Comparison of ENCODE assay signal across 19 cellular contexts in the genomic region with DNA sequence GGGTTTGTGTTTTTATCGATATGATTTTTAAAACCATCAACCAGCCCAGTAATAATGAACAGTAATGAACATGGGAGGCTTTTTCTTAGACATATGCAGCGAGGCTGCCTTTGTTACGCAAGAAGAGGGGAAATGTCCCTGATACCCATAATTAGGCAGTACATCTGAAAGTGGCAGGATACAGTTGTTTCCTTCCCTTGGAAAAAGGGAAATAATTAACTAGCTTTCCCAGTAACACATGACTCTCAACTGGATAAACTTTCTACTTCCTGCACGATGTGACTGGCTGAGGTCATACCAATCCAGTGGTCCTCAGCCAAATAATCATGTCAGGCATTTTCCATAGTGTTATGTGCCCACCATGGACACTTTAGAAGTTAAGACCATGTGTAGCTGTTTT.
DNase-seq lines count a peak whose midpoint lies in the region; ATAC-seq and TF ChIP-seq lines count a peak whose summit lies in the region.
"Had no signal": no experiment of that assay in that cellular context is flagged by ENCODE, and none has a peak within 500 bp of the region (broad histone marks: within the 10 kb centered on the region; RNA-seq: fewer than 3 reads in every experiment).

No MANE protein-coding gene starts in this region.

- CTCF ChIA-PET in IMR-90 (lab: Yijun Ruan, JAX), result no interaction called here
- CTCF ChIA-PET in activated naive CD4-positive, alpha-beta T cell treated with anti-CD3 and anti-CD28 coated beads for 36 hours (lab: Charles Lee), result no interaction called here

- no peak for TF ChIP-seq EP300 in gastroesophageal sphincter (IDR thresholded peaks at IDR 0.05)

- H3K4me3 ChIP-seq in IMR-90 (ENCODE audit: insufficient read depth, low read depth, low read length), result no peak overlapping the region
- H3K4me3 ChIP-seq in gastroesophageal sphincter, result no peak overlapping the region
- H3K4me3 ChIP-seq: GM23338, Peyer's patch, SJCRH30 had no signal

- TF ChIP-seq CTCF in IMR-90 (conservative IDR thresholded peaks at IDR 0.05; ENCODE audit: low read depth, low read length), result no peak
- TF ChIP-seq CTCF in gastroesophageal sphincter (IDR thresholded peaks at IDR 0.05), result no peak

- no peak overlapping the region for H2BK15ac ChIP-seq in IMR-90 (ENCODE audit: low read depth, low read length)

- H3K4me1 ChIP-seq in IMR-90 (ENCODE audit: control insufficient read depth, insufficient read depth, low read length) (no peaks in the 10 kb centered on the region), gastroesophageal sphincter (no peaks in the 10 kb centered on the region)
- H3K4me1 ChIP-seq: Peyer's patch, SJCRH30 had no signal

- no peaks in the 10 kb centered on the region for H4K20me1 ChIP-seq in IMR-90 (ENCODE audit: insufficient read depth, low read length)

- intact Hi-C loops in IMR-90 (cut with micrococcal nuclease), result no loop called here
- intact Hi-C loops in activated naive CD4-positive, alpha-beta T cell treated with anti-CD3 and anti-CD28 coated beads for 36 hours (cut with micrococcal nuclease), result no loop called here

- TF ChIP-seq POLR2A in IMR-90 (IDR thresholded peaks at IDR 0.05; ENCODE audit: low read depth, low read length) (no peak), gastroesophageal sphincter (IDR thresholded peaks at IDR 0.05) (no peak)

- dilution Hi-C loops in IMR-90 (cut with HindIII; ENCODE audit: low sequenced_read_pairs, unreplicated experiment), result no loop called here

- H3K36me3 ChIP-seq in IMR-90 (ENCODE audit: control insufficient read depth, insufficient read depth, low read length) (no peaks in the 10 kb centered on the region), gastroesophageal sphincter (no peaks in the 10 kb centered on the region)
- H3K36me3 ChIP-seq: Peyer's patch, SJCRH30 had no signal

- no peaks in the 10 kb centered on the region for H3K79me1 ChIP-seq in IMR-90 (ENCODE audit: low read depth in 1 of 2, low read length in 2 of 2)

- H3K9me3 Mint-ChIP-seq in activated naive CD4-positive, alpha-beta T cell treated with anti-CD3 and anti-CD28 coated beads for 36 hours, result no peaks in the 10 kb centered on the region
- H3K9me3 Mint-ChIP-seq: GM23338 had no signal

- H3K27ac ChIP-seq in IMR-90 (ENCODE audit: insufficient read depth, low read length), result no peak overlapping the region
- H3K27ac ChIP-seq in gastroesophageal sphincter, result no peak overlapping the region
- H3K27ac ChIP-seq: Peyer's patch, SJCRH30 had no signal

- no peaks in the 10 kb centered on the region for H3K9me3 ChIP-seq in IMR-90 (ENCODE audit: control insufficient read depth, insufficient read depth, low read length)
- no peaks in the 10 kb centered on the region for H3K9me3 ChIP-seq in gastroesophageal sphincter
- H3K9me3 ChIP-seq: Peyer's patch, SJCRH30 had no signal

- no peak for DNase-seq in IMR-90
- DNase-seq in UCSD-AML1 (lab: John Stamatoyannopoulos, UW; ENCODE audit: unreplicated experiment), result peak; percentile 9
- peak; percentile 1 to 68 for DNase-seq in lung microvascular endothelial cell (ENCODE audit: low read depth in 2 of 2)
- DNase-seq in OCI-M1 (lab: John Stamatoyannopoulos, UW), result no peak
- no peak for DNase-seq in activated naive CD4-positive, alpha-beta T cell treated with anti-CD3 and anti-CD28 coated beads for 36 hours
- DNase-seq: CD4-positive, CD25-positive, alpha-beta regulatory T cell; DMS 273 treated with DMSO at 0.1 percent for 48 hours; NCI-H1105; NCI-H146; NCI-H2029; NCI-H226; NCI-H524; NCI-H82; Peyer's patch; SJCRH30 had no signal

- H3K36me3 Mint-ChIP-seq in activated naive CD4-positive, alpha-beta T cell treated with anti-CD3 and anti-CD28 coated beads for 36 hours (ENCODE audit: low read depth), result no peaks in the 10 kb centered on the region
- H3K36me3 Mint-ChIP-seq: CD4-positive, CD25-positive, alpha-beta regulatory T cell had no signal

- no peak for TF ChIP-seq RAD21 in IMR-90 (IDR thresholded peaks at IDR 0.05; ENCODE audit: low read length)

- in situ Hi-C loops in IMR-90 (cut with MboI; ENCODE audit: low sequenced_read_pairs), result loop anchor here (10.0 kb wide), 1 partner anchor 60 kb away; no protein-coding TSS in a partner anchor

- no TSS peak for BruUV-seq in IMR-90 (replicated peaks; lab: Mats Ljungman, UMichigan)

- H3K18ac ChIP-seq in IMR-90 (ENCODE audit: low read depth, low read length), result no peak overlapping the region

- no peak overlapping the region for H4K5ac ChIP-seq in IMR-90 (ENCODE audit: low read depth, low read length)

- H3K14ac ChIP-seq in IMR-90 (replicated peaks; ENCODE audit: low read depth, low read length), result no peak overlapping the region

- no peak overlapping the region for H2AFZ ChIP-seq in IMR-90 (replicated peaks; ENCODE audit: low read length, poor library complexity)
- H2AFZ ChIP-seq: GM23338 had no signal

- no peak overlapping the region for H2BK120ac ChIP-seq in IMR-90 (ENCODE audit: low read depth, low read length)

- H3K27me3 Mint-ChIP-seq in activated naive CD4-positive, alpha-beta T cell treated with anti-CD3 and anti-CD28 coated beads for 36 hours (ENCODE audit: low read depth), result no peaks in the 10 kb centered on the region
- H3K27me3 Mint-ChIP-seq: CD4-positive, CD25-positive, alpha-beta regulatory T cell had no signal

- H3K56ac ChIP-seq in IMR-90 (ENCODE audit: extremely low read depth, insufficient read depth, low read length), result no peak overlapping the region

- no peak overlapping the region for H3K4me2 ChIP-seq in IMR-90 (ENCODE audit: low read depth, low read length)
- H3K4me2 ChIP-seq: GM23338 had no signal

- H3K9me1 ChIP-seq in IMR-90 (ENCODE audit: insufficient read depth, low read length), result no peaks in the 10 kb centered on the region

- no peak overlapping the region for H4K91ac ChIP-seq in IMR-90 (ENCODE audit: insufficient read depth, low read depth, low read length)

- no peak overlapping the region for H2AK9ac ChIP-seq in IMR-90 (replicated peaks; ENCODE audit: low read depth, low read length, poor library complexity)

- POLR2A ChIA-PET in IMR-90 (lab: Charles Lee; ENCODE audit: unreplicated experiment), result no interaction called here

- H3K27me3 ChIP-seq in IMR-90 (ENCODE audit: control insufficient read depth, insufficient read depth, low read length) (no peaks in the 10 kb centered on the region), gastroesophageal sphincter (no peaks in the 10 kb centered on the region)
- H3K27me3 ChIP-seq: Peyer's patch, SJCRH30 had no signal

- no peak overlapping the region for H2BK5ac ChIP-seq in IMR-90 (ENCODE audit: low read depth, low read length, poor library complexity, severe bottlenecking)

- no peak overlapping the region for H3K9ac ChIP-seq in IMR-90 (ENCODE audit: low read depth, low read length)

- no peak for ATAC-seq in IMR-90 (ENCODE audit: low read depth)
- peak; percentile 43 for ATAC-seq in gastroesophageal sphincter
- no peak for ATAC-seq in HG03280 (IDR thresholded peaks at IDR 0.05; ENCODE audit: unreplicated experiment)
- ATAC-seq: GM23338, HCT116 had no signal

- H3K23ac ChIP-seq in IMR-90 (ENCODE audit: low read depth, low read length), result no peak overlapping the region

- no peaks in the 10 kb centered on the region for H3K4me1 Mint-ChIP-seq in activated naive CD4-positive, alpha-beta T cell treated with anti-CD3 and anti-CD28 coated beads for 36 hours (ENCODE audit: low read depth)
- H3K4me1 Mint-ChIP-seq: CD4-positive, CD25-positive, alpha-beta regulatory T cell had no signal

- no CpG with 5 or more reads among the region's 4 CpGs for WGBS in IMR-90 (ENCODE audit: extremely low coverage in 2 of 2, insufficient read length in 1 of 2), 2 experiments
- 61 to 79% methylated on average over 4 of the region's 4 CpGs for WGBS in gastroesophageal sphincter (ENCODE audit: low coverage in 1 of 2), 2 donors

- H2BK20ac ChIP-seq in IMR-90 (ENCODE audit: low read depth, low read length), result no peak overlapping the region

- no peak overlapping the region for H3K27ac Mint-ChIP-seq in activated naive CD4-positive, alpha-beta T cell treated with anti-CD3 and anti-CD28 coated beads for 36 hours
- H3K27ac Mint-ChIP-seq: CD4-positive, CD25-positive, alpha-beta regulatory T cell had no signal

- no peak overlapping the region for H2AK5ac ChIP-seq in IMR-90 (ENCODE audit: low read depth, low read length)

- no peak overlapping the region for H3K4me3 Mint-ChIP-seq in activated naive CD4-positive, alpha-beta T cell treated with anti-CD3 and anti-CD28 coated beads for 36 hours
- H3K4me3 Mint-ChIP-seq: CD4-positive, CD25-positive, alpha-beta regulatory T cell; GM23338 had no signal

- H3K4ac ChIP-seq in IMR-90 (ENCODE audit: low read depth, low read length), result no peak overlapping the region

- H4K8ac ChIP-seq in IMR-90 (ENCODE audit: low read depth in 2 of 2, low read length in 2 of 2), result no peak overlapping the region

TF ChIP-seq in IMR-90, 13 proteins besides CTCF, POLR2A, EP300 and RAD21:
- TF ChIP-seq CEBPB (IDR thresholded peaks at IDR 0.05; ENCODE audit: low read depth, low read length) (peak; percentile 36), MAZ (IDR thresholded peaks at IDR 0.05; ENCODE audit: borderline replicate concordance, low read depth, low read length) (no peak), RFX5 (IDR thresholded peaks at IDR 0.05; ENCODE audit: low read depth, low read length) (no peak)
TF ChIP-seq in IMR-90: peak in this region for 1.

Comparison
In these comparisons a context has a peak if more than half of its experiments do, and no peak if none do; other contexts are left out.
1. DNase-seq: peak in UCSD-AML1 (single experiment) and lung microvascular endothelial cell (2 of 2); none in IMR-90 (single experiment), OCI-M1 (single experiment) and activated naive CD4-positive, alpha-beta T cell treated with anti-CD3 and anti-CD28 coated beads for 36 hours (single experiment).